Comparison of ENCODE assay signal across 7 cellular contexts in genomic region chr1:111603979-111604378, GRCh38. TPM values are rescaled to one million over a fixed set of nuclear protein-coding genes. Genes with fewer than 3 reads are reported as not detected.
DNase-seq lines count a peak whose midpoint lies in the region; ATAC-seq and TF ChIP-seq lines count a peak whose summit lies in the region.

No MANE protein-coding gene starts in this region.

- CTCF ChIA-PET in mammary epithelial cell (lab: Charles Lee; ENCODE audit: low non-redundant PET): no interaction called here

- H4K20me1 ChIP-seq in mammary epithelial cell (ENCODE audit: insufficient read depth, low read length): no peaks in the 10 kb centered on the region

- no peaks in the 10 kb centered on the region for H3K27me3 Mint-ChIP-seq in stimulated activated naive B cell treated with anti-CD40 and anti-IgM and Interleukin-4, amounts not matched to agents 10 μg/mL and 1 μg/mL and 100 μg/mL, for 72 hours

- H3K4me3 ChIP-seq in MG63: no peak overlapping the region
- no peak overlapping the region for H3K4me3 ChIP-seq in mammary epithelial cell (replicated peaks in 1 of 3; ENCODE audit: insufficient read depth in 1 of 3, low read depth in 2 of 3, low read length in 3 of 3)

- H3K27ac ChIP-seq in foreskin keratinocyte (no peak overlapping the region), mammary epithelial cell (ENCODE audit: insufficient read depth, low read depth, low read length) (no peak overlapping the region)

- no peak overlapping the region for H2AFZ ChIP-seq in mammary epithelial cell (ENCODE audit: low read depth, low read length)

- peak overlapping the region; percentile 100 for H3K27ac Mint-ChIP-seq in stimulated activated naive B cell treated with anti-CD40 and anti-IgM and Interleukin-4, amounts not matched to agents 10 μg/mL and 1 μg/mL and 100 μg/mL, for 72 hours

- peak overlapping the region; percentile 5 to 56 for H3K4me3 Mint-ChIP-seq in stimulated activated naive B cell treated with anti-CD40 and anti-IgM and Interleukin-4, amounts not matched to agents 10 μg/mL and 1 μg/mL and 100 μg/mL, for 72 hours

- H3K27me3 ChIP-seq in foreskin keratinocyte: no peaks in the 10 kb centered on the region
- H3K27me3 ChIP-seq in MG63: no peaks in the 10 kb centered on the region; the same call in 1 of the 2 replicates
- H3K27me3 ChIP-seq in mammary epithelial cell (ENCODE audit: insufficient read depth, low read length): no peaks in the 10 kb centered on the region

- TF ChIP-seq CTCF in foreskin keratinocyte (conservative IDR thresholded peaks at IDR 0.05) (no peak), mammary epithelial cell (conservative IDR thresholded peaks at IDR 0.05 in 1 of 2, IDR thresholded peaks at IDR 0.05 in 1 of 2; ENCODE audit: extremely low read depth in 1 of 2, insufficient read depth in 1 of 2, low read depth in 1 of 2, low read length in 2 of 2) (no peak)

- dilution Hi-C loops in mammary epithelial cell (cut with HindIII; ENCODE audit: low sequenced_read_pairs): no loop called here

- H3K9me3 ChIP-seq in MG63: no peaks in the 10 kb centered on the region
- H3K9me3 ChIP-seq in mammary epithelial cell (replicated peaks; ENCODE audit: insufficient read depth, low read length): no peaks in the 10 kb centered on the region

- ATAC-seq in HG02642 (IDR thresholded peaks at IDR 0.05; ENCODE audit: poor library complexity, unreplicated experiment) (peak; percentile 34), foreskin keratinocyte (peak; percentile 32), GM21526 (IDR thresholded peaks at IDR 0.05; ENCODE audit: low FRiP score, unreplicated experiment) (no peak)
- ATAC-seq in stimulated activated naive B cell treated with anti-CD40 and anti-IgM and Interleukin-4, amounts not matched to agents 10 μg/mL and 1 μg/mL and 100 μg/mL, for 72 hours (replicated peaks): peak; percentile 13 to 25

- 74% methylated on average over 4 of the region's 4 CpGs for WGBS in mammary epithelial cell (ENCODE audit: low coverage, missing lambda C conversion rate)

- intact Hi-C loops in mammary epithelial cell (cut with micrococcal nuclease): no loop called here

- peaks cover 31 to 43% of the 10 kb centered on the region in 2 donors for H3K36me3 Mint-ChIP-seq in stimulated activated naive B cell treated with anti-CD40 and anti-IgM and Interleukin-4, amounts not matched to agents 10 μg/mL and 1 μg/mL and 100 μg/mL, for 72 hours

- no peak overlapping the region for H3K4me2 ChIP-seq in mammary epithelial cell (ENCODE audit: insufficient read depth, low read depth, low read length)

- in situ Hi-C loops in mammary epithelial cell (cut with MboI; ENCODE audit: low sequenced_read_pairs in 2 of 2): no loop called here

- peak; percentile 62 for DNase-seq in activated CD4-positive, alpha-beta T cell treated with anti-CD3 and anti-CD28 coated beads for 1 hour
- DNase-seq in foreskin keratinocyte: peak in 1 of 2 donors; percentile 35
- no peak for DNase-seq in stimulated activated naive B cell treated with anti-CD40 and anti-IgM and Interleukin-4, amounts not matched to agents 10 μg/mL and 1 μg/mL and 100 μg/mL, for 72 hours
- no peak for DNase-seq in MG63
- no peak for DNase-seq in mammary epithelial cell

- peaks cover 54 to 72% of the 10 kb centered on the region in 2 donors for H3K4me1 Mint-ChIP-seq in stimulated activated naive B cell treated with anti-CD40 and anti-IgM and Interleukin-4, amounts not matched to agents 10 μg/mL and 1 μg/mL and 100 μg/mL, for 72 hours

- no peaks in the 10 kb centered on the region for H3K79me2 ChIP-seq in mammary epithelial cell (ENCODE audit: insufficient read depth, low read length)

- H3K36me3 ChIP-seq in MG63 (no peaks in the 10 kb centered on the region), mammary epithelial cell (ENCODE audit: insufficient read depth, low read length) (no peaks in the 10 kb centered on the region)

- H3K9me3 Mint-ChIP-seq in stimulated activated naive B cell treated with anti-CD40 and anti-IgM and Interleukin-4, amounts not matched to agents 10 μg/mL and 1 μg/mL and 100 μg/mL, for 72 hours: peaks cover 0 to 3% of the 10 kb centered on the region in 2 donors

- H3K4me1 ChIP-seq in foreskin keratinocyte (peaks cover 15% of the 10 kb centered on the region), mammary epithelial cell (ENCODE audit: insufficient read depth, low read length) (peaks cover 20% of the 10 kb centered on the region)

- no peak overlapping the region for H3K9ac ChIP-seq in mammary epithelial cell (ENCODE audit: insufficient read depth, low read length)

- no TSS peak for BruUV-seq in mammary epithelial cell (replicated peaks; lab: Mats Ljungman, UMichigan)

RNA-seq across cellular contexts. Expression of gene RAP1A, which starts 15.6 kb away (rescaled TPM):
- total RNA-seq in foreskin keratinocyte (39.3 and 42.1 TPM in 2 replicates), mammary epithelial cell (10 to 100 TPM; 20.8 to 58.8 TPM)
- polyA plus RNA-seq in foreskin keratinocyte (43.0 and 53.2 TPM in 2 replicates), mammary epithelial cell (28.1 TPM)
- total RNA-seq in MG63 (2014; rRNA removed; shearing (Covaris generic); ENCODE audit: low replicate concordance): 20.6 and 35.6 TPM in 2 replicates
- polyA minus RNA-seq in mammary epithelial cell: 47.9 TPM
